ENCODE assay signal across 11 cellular contexts in genomic region chr20:37758332-37758731, GRCh38.
DNase-seq lines count a peak whose midpoint lies in the region; ATAC-seq, FAIRE-seq and TF ChIP-seq lines count a peak whose summit lies in the region.
"Had no signal": no experiment of that assay in that cellular context is flagged by ENCODE, and none has a peak within 500 bp of the region (broad histone marks: within the 10 kb centered on the region; RNA-seq: fewer than 3 reads in every experiment).

No MANE protein-coding gene starts in this region.

- no peak for FAIRE-seq in small intestine (lab: Jason Lieb, UNC)

- no peaks in the 10 kb centered on the region for H3K27me3 Mint-ChIP-seq in activated naive CD8-positive, alpha-beta T cell treated with anti-CD3 and anti-CD28 coated beads for 36 hours
- H3K27me3 Mint-ChIP-seq in activated naive CD8-positive, alpha-beta T cell treated with anti-CD3 and anti-CD28 coated beads, Interleukin-2, amount 50 U/mL, for 24 hours, result no peaks in the 10 kb centered on the region
- H3K27me3 Mint-ChIP-seq: CD4-positive, alpha-beta memory T cell had no signal

- no peak overlapping the region for H3K4me3 ChIP-seq in OCI-LY3 (ENCODE audit: low read length)
- no peak overlapping the region for H3K4me3 ChIP-seq in small intestine (ENCODE audit: low read depth in 1 of 2, low read length in 2 of 2)
- H3K4me3 ChIP-seq: GM23248 had no signal

- H3K9ac ChIP-seq in OCI-LY3 (ENCODE audit: low read length), result no peak overlapping the region
- H3K9ac ChIP-seq: GM23248 had no signal

- H3K27ac ChIP-seq in OCI-LY3 (ENCODE audit: low read length) (no peak overlapping the region), foreskin keratinocyte (no peak overlapping the region), small intestine (ENCODE audit: low read depth in 1 of 2, low read length in 1 of 2) (no peak overlapping the region)
- H3K27ac ChIP-seq: GM23248 had no signal

- no peak overlapping the region for H2AFZ ChIP-seq in OCI-LY3 (ENCODE audit: low read depth, low read length)
- H2AFZ ChIP-seq: GM23248 had no signal

- H3K36me3 ChIP-seq in OCI-LY3 (replicated peaks; ENCODE audit: low read depth, low read length) (peaks cover 40% of the 10 kb centered on the region), small intestine (ENCODE audit: control insufficient read depth in 2 of 2, insufficient read depth in 2 of 2, low read length in 2 of 2) (peaks cover 0 to 8% of the 10 kb centered on the region in 2 donors)

- H3K9me3 ChIP-seq in OCI-LY3 (ENCODE audit: insufficient read depth, low read length), result no peaks in the 10 kb centered on the region
- no peaks in the 10 kb centered on the region for H3K9me3 ChIP-seq in small intestine (ENCODE audit: control insufficient read depth, low read depth)

- no peak for ATAC-seq in activated naive CD8-positive, alpha-beta T cell treated with anti-CD3 and anti-CD28 coated beads, Interleukin-2, amount 50 U/mL, for 24 hours
- peak; percentile 50 for ATAC-seq in foreskin keratinocyte
- ATAC-seq in HG03159 (IDR thresholded peaks at IDR 0.05; ENCODE audit: unreplicated experiment), result no peak

- no peaks in the 10 kb centered on the region for H3K9me3 Mint-ChIP-seq in activated naive CD8-positive, alpha-beta T cell treated with anti-CD3 and anti-CD28 coated beads for 36 hours
- no peaks in the 10 kb centered on the region for H3K9me3 Mint-ChIP-seq in activated naive CD8-positive, alpha-beta T cell treated with anti-CD3 and anti-CD28 coated beads, Interleukin-2, amount 50 U/mL, for 24 hours
- H3K9me3 Mint-ChIP-seq: CD4-positive, alpha-beta memory T cell had no signal

- H3K36me3 Mint-ChIP-seq in activated naive CD8-positive, alpha-beta T cell treated with anti-CD3 and anti-CD28 coated beads for 36 hours, result peaks cover 24% of the 10 kb centered on the region
- H3K36me3 Mint-ChIP-seq in activated naive CD8-positive, alpha-beta T cell treated with anti-CD3 and anti-CD28 coated beads, Interleukin-2, amount 50 U/mL, for 24 hours (ENCODE audit: low read depth), result peaks cover 28% of the 10 kb centered on the region

- H3K4me1 ChIP-seq in OCI-LY3 (ENCODE audit: low read length), result no peaks in the 10 kb centered on the region
- H3K4me1 ChIP-seq in foreskin keratinocyte, result peaks cover under 1% of the 10 kb centered on the region
- H3K4me1 ChIP-seq in small intestine (ENCODE audit: control insufficient read depth in 2 of 2, insufficient read depth in 1 of 2, low read depth in 1 of 2, low read length in 1 of 2), result no peaks in the 10 kb centered on the region

- H3K4me1 Mint-ChIP-seq in activated naive CD8-positive, alpha-beta T cell treated with anti-CD3 and anti-CD28 coated beads for 36 hours, result no peaks in the 10 kb centered on the region
- H3K4me1 Mint-ChIP-seq in activated naive CD8-positive, alpha-beta T cell treated with anti-CD3 and anti-CD28 coated beads, Interleukin-2, amount 50 U/mL, for 24 hours, result no peaks in the 10 kb centered on the region

- WGBS in small intestine, 3 donors, result 85 to 97% (median 95%) methylated on average over 5 of the region's 5 CpGs

- H4K20me1 ChIP-seq in OCI-LY3 (ENCODE audit: insufficient read depth, low read length), result peaks cover 6% of the 10 kb centered on the region; the same call in 1 of the 2 replicates

- no peak overlapping the region for H3K4me2 ChIP-seq in OCI-LY3 (ENCODE audit: low read length)

- H3K27ac Mint-ChIP-seq in activated naive CD8-positive, alpha-beta T cell treated with anti-CD3 and anti-CD28 coated beads for 36 hours, result no peak overlapping the region
- H3K27ac Mint-ChIP-seq in activated naive CD8-positive, alpha-beta T cell treated with anti-CD3 and anti-CD28 coated beads, Interleukin-2, amount 50 U/mL, for 24 hours, result no peak overlapping the region

- TF ChIP-seq CTCF in OCI-LY3 (IDR thresholded peaks at IDR 0.05; ENCODE audit: low read depth, low read length) (peak; percentile 17), foreskin keratinocyte (conservative IDR thresholded peaks at IDR 0.05) (peak; percentile 25)

- no peak overlapping the region for H3K4me3 Mint-ChIP-seq in activated naive CD8-positive, alpha-beta T cell treated with anti-CD3 and anti-CD28 coated beads for 36 hours
- H3K4me3 Mint-ChIP-seq in activated naive CD8-positive, alpha-beta T cell treated with anti-CD3 and anti-CD28 coated beads, Interleukin-2, amount 50 U/mL, for 24 hours, result no peak overlapping the region
- H3K4me3 Mint-ChIP-seq: CD4-positive, alpha-beta memory T cell had no signal

- peak; percentile 2 for DNase-seq in activated naive CD8-positive, alpha-beta T cell treated with anti-CD3 and anti-CD28 coated beads for 36 hours
- no peak for DNase-seq in activated naive CD8-positive, alpha-beta T cell treated with anti-CD3 and anti-CD28 coated beads, Interleukin-2, amount 50 U/mL, for 24 hours
- DNase-seq in foreskin keratinocyte, result no peak
- DNase-seq in small intestine, result peak; percentile 6
- no peak for DNase-seq in NCI-H2107 treated with DMSO at 0.1 percent for 48 hours (lab: John Stamatoyannopoulos, UW; ENCODE audit: unreplicated experiment)
- DNase-seq in SHP77 (lab: John Stamatoyannopoulos, UW), result no peak
- DNase-seq: CD4-positive, alpha-beta memory T cell; GM23248; NCI-H2081 had no signal

- H3K79me2 ChIP-seq in OCI-LY3 (ENCODE audit: low read length), result no peaks in the 10 kb centered on the region

- H3K27me3 ChIP-seq in OCI-LY3 (ENCODE audit: low read depth, low read length), result no peaks in the 10 kb centered on the region
- no peaks in the 10 kb centered on the region for H3K27me3 ChIP-seq in foreskin keratinocyte
- no peaks in the 10 kb centered on the region for H3K27me3 ChIP-seq in small intestine (ENCODE audit: control insufficient read depth in 2 of 2, insufficient read depth in 2 of 2, low read length in 2 of 2)

Comparison
In these comparisons a context has a peak if more than half of its experiments do, and no peak if none do; other contexts are left out.
1. DNase-seq: peak in activated naive CD8-positive, alpha-beta T cell treated with anti-CD3 and anti-CD28 coated beads for 36 hours (single experiment) and small intestine (single experiment); none in activated naive CD8-positive, alpha-beta T cell treated with anti-CD3 and anti-CD28 coated beads, Interleukin-2, amount 50 U/mL, for 24 hours (single experiment), foreskin keratinocyte (0 of 2), NCI-H2107 treated with DMSO at 0.1 percent for 48 hours (single experiment) and SHP77 (0 of 2).